ENCODE assay signal across 20 cellular contexts in the genomic region with DNA sequence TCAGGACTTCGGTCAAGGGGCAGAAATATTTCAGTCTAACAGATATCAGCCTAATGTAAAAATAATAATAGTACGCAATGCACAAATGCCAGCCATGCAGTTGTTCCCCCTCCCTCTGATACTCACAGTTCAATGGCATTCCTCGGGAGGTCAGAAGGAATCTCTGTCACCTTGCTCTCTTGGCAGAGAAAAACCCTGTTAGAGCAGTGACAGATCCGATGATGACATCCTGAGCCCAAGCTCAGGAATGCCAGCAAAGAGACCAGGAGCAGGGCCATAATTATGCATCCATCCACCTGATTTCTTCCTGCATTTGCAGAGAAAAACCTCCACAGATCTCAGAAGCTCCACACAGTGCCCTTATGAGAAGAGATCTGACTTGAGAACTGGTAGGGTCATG. TPM values are rescaled to one million over a fixed set of nuclear protein-coding genes. Genes with fewer than 3 reads are reported as not detected.
DNase-seq lines count a peak whose midpoint lies in the region; ATAC-seq and TF ChIP-seq lines count a peak whose summit lies in the region.
"Had no signal": no experiment of that assay in that cellular context is flagged by ENCODE, and none has a peak within 500 bp of the region (broad histone marks: within the 10 kb centered on the region; RNA-seq: fewer than 3 reads in every experiment).

TSS of gene FSHR (minus strand) at position 376 of the 400 bp plus-strand sequence. CDS start at position 278, 98 bp downstream.

- no peak within 1 kb of the TSS for H3K4ac ChIP-seq in trophoblast cell (ENCODE audit: low read depth, low read length)

- H3K79me1 ChIP-seq in trophoblast cell (ENCODE audit: low read length): no peaks in the 10 kb centered on the region

- H3K36me3 ChIP-seq in H7 (replicated peaks; ENCODE audit: control insufficient read depth, insufficient read depth, low read length) (no peaks in the 10 kb centered on the region), trophoblast cell (ENCODE audit: control insufficient read depth in 1 of 2, insufficient read depth in 2 of 2, low read length in 2 of 2) (no peaks in the 10 kb centered on the region)

- no peak within 1 kb of the TSS for H2BK120ac ChIP-seq in trophoblast cell (ENCODE audit: insufficient read depth, low read length, poor library complexity)

- no peak within 1 kb of the TSS for H3K27ac ChIP-seq in trophoblast cell (ENCODE audit: low read depth, low read length)

- no peaks in the 10 kb centered on the region for H3K27me3 ChIP-seq in H7 (ENCODE audit: control insufficient read depth, insufficient read depth, low read length)
- H3K27me3 ChIP-seq in trophoblast cell (ENCODE audit: insufficient read depth, low read length): no peaks in the 10 kb centered on the region

- H3K4me1 Mint-ChIP-seq in WTC11 (peaks cover 26% of the 10 kb centered on the region), immature natural killer cell (no peaks in the 10 kb centered on the region)
- no peaks in the 10 kb centered on the region for H3K4me1 Mint-ChIP-seq in naive thymus-derived CD8-positive, alpha-beta T cell
- H3K4me1 Mint-ChIP-seq: CD14-positive monocyte had no signal

- peak within 1 kb of the TSS; percentile 36; the same call in 1 of the 2 replicates for H3K27ac Mint-ChIP-seq in WTC11
- no peak within 1 kb of the TSS for H3K27ac Mint-ChIP-seq in immature natural killer cell
- H3K27ac Mint-ChIP-seq in naive thymus-derived CD8-positive, alpha-beta T cell: no peak within 1 kb of the TSS
- H3K27ac Mint-ChIP-seq: CD14-positive monocyte had no signal

- peak within 1 kb of the TSS; percentile 33 for H2AFZ ChIP-seq in trophoblast cell (ENCODE audit: insufficient read depth, low read length, poor library complexity)

- H3K18ac ChIP-seq in trophoblast cell (ENCODE audit: low read length): no peak within 1 kb of the TSS

- no CpG with 5 or more reads among the region's 4 CpGs for WGBS in trophoblast cell (ENCODE audit: extremely low coverage, insufficient coverage, insufficient read length)

- no peak within 1 kb of the TSS for H3K9ac ChIP-seq in trophoblast cell (ENCODE audit: low read length)

- H2BK5ac ChIP-seq in trophoblast cell (ENCODE audit: low read depth, low read length, poor library complexity): no peak within 1 kb of the TSS

- H3K36me3 Mint-ChIP-seq in WTC11 (no peaks in the 10 kb centered on the region), immature natural killer cell (peaks cover 0 to 4% (median 4%) of the 10 kb centered on the region in 3 donors)
- no peaks in the 10 kb centered on the region for H3K36me3 Mint-ChIP-seq in naive thymus-derived CD8-positive, alpha-beta T cell
- H3K36me3 Mint-ChIP-seq: CD14-positive monocyte had no signal

- no peak within 1 kb of the TSS for H4K91ac ChIP-seq in trophoblast cell (ENCODE audit: low read depth, low read length)

- TF ChIP-seq CTCF in WTC11 (IDR thresholded peaks at IDR 0.05): no peak

- no peak within 1 kb of the TSS for H3K4me3 Mint-ChIP-seq in WTC11
- H3K4me3 Mint-ChIP-seq in immature natural killer cell: no peak within 1 kb of the TSS
- H3K4me3 Mint-ChIP-seq in naive thymus-derived CD8-positive, alpha-beta T cell: no peak within 1 kb of the TSS
- H3K4me3 Mint-ChIP-seq: CD14-positive monocyte had no signal

- no peak within 1 kb of the TSS for H2AK5ac ChIP-seq in trophoblast cell (ENCODE audit: low read length)

- no peak within 1 kb of the TSS for H3K23ac ChIP-seq in trophoblast cell (ENCODE audit: low read length)

- H3K4me2 ChIP-seq in trophoblast cell (ENCODE audit: low read length): no peak within 1 kb of the TSS

- H3K9me3 Mint-ChIP-seq in WTC11 (no peaks in the 10 kb centered on the region), immature natural killer cell (peaks cover 0 to 17% (median 0%) of the 10 kb centered on the region in 6 donors)
- H3K9me3 Mint-ChIP-seq in naive thymus-derived CD8-positive, alpha-beta T cell: peaks cover 0 to 6% (median 0%) of the 10 kb centered on the region in 9 donors

- POLR2A ChIA-PET in WTC11 (lab: Charles Lee): no interaction called here
- POLR2A ChIA-PET in naive thymus-derived CD8-positive, alpha-beta T cell (lab: Charles Lee): no interaction called here

- no peak within 1 kb of the TSS for H4K12ac ChIP-seq in trophoblast cell (ENCODE audit: low read depth, low read length)

- peaks cover 0 to 8% of the 10 kb centered on the region in 2 experiments for H3K4me1 ChIP-seq in trophoblast cell (ENCODE audit: control insufficient read depth in 1 of 2, insufficient read depth in 2 of 2, low read length in 2 of 2)

- H3K14ac ChIP-seq in trophoblast cell (ENCODE audit: low read length): no peak within 1 kb of the TSS

- H3K9me3 ChIP-seq in trophoblast cell (ENCODE audit: insufficient read depth, low read depth, low read length): no peaks in the 10 kb centered on the region

- H2BK12ac ChIP-seq in trophoblast cell (ENCODE audit: low read length): no peak within 1 kb of the TSS

- no peak within 1 kb of the TSS for H4K8ac ChIP-seq in trophoblast cell (ENCODE audit: low read depth, low read length)

- no peak within 1 kb of the TSS for H3K4me3 ChIP-seq in H7 (ENCODE audit: insufficient read depth, low read depth, low read length)
- no peak within 1 kb of the TSS for H3K4me3 ChIP-seq in trophoblast cell (ENCODE audit: low read depth, low read length)

- no peaks in the 10 kb centered on the region for H3K79me2 ChIP-seq in trophoblast cell (ENCODE audit: control insufficient read depth, insufficient read depth, low read length, poor library complexity)

- ATAC-seq in WTC11: peak; percentile 67
- ATAC-seq in HG03135 (IDR thresholded peaks at IDR 0.05; ENCODE audit: unreplicated experiment): no peak
- ATAC-seq in GM18517 (IDR thresholded peaks at IDR 0.05; ENCODE audit: unreplicated experiment): no peak
- ATAC-seq in naive thymus-derived CD8-positive, alpha-beta T cell: no peak
- ATAC-seq: HepG2, PC-3 had no signal

- CTCF ChIA-PET in WTC11 (lab: Charles Lee): interaction anchor here (0.7 kb wide), 1 partner anchor 531 kb away, joined by 3 read pairs; no protein-coding TSS in a partner anchor

- DNase-seq in H7: peak; percentile 5
- no peak for DNase-seq in WTC11 (ENCODE audit: low spot score)
- peak; percentile 46 for DNase-seq in kidney tubule cell (ENCODE audit: low spot score)
- DNase-seq in trophoblast cell: no peak
- DNase-seq in immature natural killer cell: no peak
- no peak for DNase-seq in naive thymus-derived CD8-positive, alpha-beta T cell
- DNase-seq: ACHN, AML-193, EL, KG1, NCI-H1436, NCI-H2081, NCI-H510A treated with DMSO at 0.1 percent for 48 hours, NCI-H82, PC-3 had no signal

- H3K27me3 Mint-ChIP-seq in WTC11 (ENCODE audit: low read depth) (no peaks in the 10 kb centered on the region), immature natural killer cell (ENCODE audit: low read depth in 3 of 3) (no peaks in the 10 kb centered on the region)
- no peaks in the 10 kb centered on the region for H3K27me3 Mint-ChIP-seq in naive thymus-derived CD8-positive, alpha-beta T cell

TF ChIP-seq in WTC11, 78 proteins besides CTCF, POLR2A, EP300 and RAD21:
- TF ChIP-seq, protein P1, sequence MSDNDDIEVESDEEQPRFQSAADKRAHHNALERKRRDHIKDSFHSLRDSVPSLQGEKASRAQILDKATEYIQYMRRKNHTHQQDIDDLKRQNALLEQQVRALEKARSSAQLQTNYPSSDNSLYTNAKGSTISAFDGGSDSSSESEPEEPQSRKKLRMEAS (CRISPR knock-in tag; IDR thresholded peaks at IDR 0.05): no peak
- TF ChIP-seq OVOL2 (CRISPR knock-in tag; IDR thresholded peaks at IDR 0.05; ENCODE audit: borderline replicate concordance) (no peak), USF2 (CRISPR knock-in tag; IDR thresholded peaks at IDR 0.05) (peak; percentile 47)

RNA-seq across cellular contexts. Expression of gene FSHR, which starts in this region (rescaled TPM):
- not detected in 2 replicates for total RNA-seq in H7 (2014; rRNA removed; shearing (Covaris generic))
- total RNA-seq in WTC11 (2021): not detected in 3 replicates
- polyA plus RNA-seq in trophoblast cell (2013): 0.19 and 0.23 TPM in 2 replicates
- not detected for polyA plus RNA-seq in immature natural killer cell
- not detected for total RNA-seq in naive thymus-derived CD8-positive, alpha-beta T cell
- polyA plus RNA-seq in naive thymus-derived CD8-positive, alpha-beta T cell: not detected
- total RNA-seq: HepG2, PC-3, SK-MEL-5 had no signal
- polyA plus RNA-seq: CD14-positive monocyte, HepG2 had no signal

Comparison
In these comparisons a context has a peak if more than half of its experiments do, and no peak if none do; other contexts are left out.
1. Peak in DNase-seq in H7; RNA of the gene not detected or under 1 TPM.
2. Peak in ATAC-seq in WTC11; RNA of the gene not detected or under 1 TPM.